ENCODE assay signal across 22 cellular contexts in genomic region chr13:20000062-20000552, GRCh38. TPM values are rescaled to one million over a fixed set of nuclear protein-coding genes. Genes with fewer than 3 reads are reported as not detected.
DNase-seq lines count a peak whose midpoint lies in the region; ATAC-seq, FAIRE-seq and TF ChIP-seq lines count a peak whose summit lies in the region.
"Had no signal": no experiment of that assay in that cellular context is flagged by ENCODE, and none has a peak within 500 bp of the region (broad histone marks: within the 10 kb centered on the region; RNA-seq: fewer than 3 reads in every experiment).

No MANE protein-coding gene starts in this region.

- intact Hi-C loops in activated CD4-positive, alpha-beta memory T cell treated with anti-CD3 and anti-CD28 coated beads for 36 hours (cut with micrococcal nuclease): no loop called here

- peak; percentile 41 for FAIRE-seq in GM18507 (lab: Jason Lieb, UNC)

- H3K27ac Mint-ChIP-seq in activated CD4-positive, alpha-beta memory T cell treated with anti-CD3 and anti-CD28 coated beads for 36 hours: peak overlapping the region; percentile 7
- no peak overlapping the region for H3K27ac Mint-ChIP-seq in activated CD4-positive, alpha-beta memory T cell treated with anti-CD3 and anti-CD28 coated beads, Interleukin-2, amount 10 ng/mL, durations not matched to agents 7 days and 5 days
- peak overlapping the region; percentile 6 for H3K27ac Mint-ChIP-seq in central memory CD8-positive, alpha-beta T cell (ENCODE audit: low read depth)
- peak overlapping the region in 6 of 10 donors; percentile 4 to 75 (median 54) for H3K27ac Mint-ChIP-seq in naive thymus-derived CD8-positive, alpha-beta T cell
- H3K27ac Mint-ChIP-seq: B cell had no signal

- CTCF ChIA-PET in activated CD4-positive, alpha-beta memory T cell treated with anti-CD3 and anti-CD28 coated beads for 36 hours (lab: Charles Lee): no interaction called here
- CTCF ChIA-PET in activated CD4-positive, alpha-beta memory T cell treated with anti-CD3 and anti-CD28 coated beads, Interleukin-2, amount 10 ng/mL, durations not matched to agents 7 days and 5 days (lab: Charles Lee): no interaction called here
- CTCF ChIA-PET in RWPE1 (lab: Yijun Ruan, JAX): no interaction called here

- no peak for DNase-seq in activated CD4-positive, alpha-beta memory T cell treated with anti-CD3 and anti-CD28 coated beads for 36 hours
- no peak for DNase-seq in activated CD4-positive, alpha-beta memory T cell treated with anti-CD3 and anti-CD28 coated beads, Interleukin-2, amount 10 ng/mL, durations not matched to agents 7 days and 5 days
- no peak for DNase-seq in GM18507 (ENCODE audit: extremely low spot score, insufficient read length, low read depth)
- DNase-seq in central memory CD8-positive, alpha-beta T cell (ENCODE audit: low spot score in 2 of 2): no peak
- peak in 1 of 10 donors; percentile 2 for DNase-seq in naive thymus-derived CD8-positive, alpha-beta T cell
- DNase-seq in RKO (ENCODE audit: low spot score): no peak
- DNase-seq in RWPE1 (ENCODE audit: low spot score): no peak
- DNase-seq: Calu3; CD4-positive, CD25-positive, alpha-beta regulatory T cell; GF-D8; GOT3; KBM-7; NCI-H1105 treated with DMSO at 0.1 percent for 48 hours; NCI-H1694; NCI-H2081 treated with DMSO at 0.1 percent for 48 hours; NCI-H226; NCI-H524; NCI-H82; OCI-M1; SJCRH30 had no signal

- no peak overlapping the region for H3K4me3 Mint-ChIP-seq in activated CD4-positive, alpha-beta memory T cell treated with anti-CD3 and anti-CD28 coated beads for 36 hours
- no peak overlapping the region for H3K4me3 Mint-ChIP-seq in activated CD4-positive, alpha-beta memory T cell treated with anti-CD3 and anti-CD28 coated beads, Interleukin-2, amount 10 ng/mL, durations not matched to agents 7 days and 5 days
- no peak overlapping the region for H3K4me3 Mint-ChIP-seq in central memory CD8-positive, alpha-beta T cell
- no peak overlapping the region for H3K4me3 Mint-ChIP-seq in naive thymus-derived CD8-positive, alpha-beta T cell
- H3K4me3 Mint-ChIP-seq: B cell; CD4-positive, CD25-positive, alpha-beta regulatory T cell had no signal

- peaks cover 13% of the 10 kb centered on the region for H3K36me3 Mint-ChIP-seq in activated CD4-positive, alpha-beta memory T cell treated with anti-CD3 and anti-CD28 coated beads for 36 hours
- H3K36me3 Mint-ChIP-seq in activated CD4-positive, alpha-beta memory T cell treated with anti-CD3 and anti-CD28 coated beads, Interleukin-2, amount 10 ng/mL, durations not matched to agents 7 days and 5 days (ENCODE audit: low read depth): peaks cover 51% of the 10 kb centered on the region
- peaks cover 37% of the 10 kb centered on the region for H3K36me3 Mint-ChIP-seq in central memory CD8-positive, alpha-beta T cell (ENCODE audit: insufficient read depth)
- H3K36me3 Mint-ChIP-seq in naive thymus-derived CD8-positive, alpha-beta T cell: peaks cover 5 to 81% (median 12%) of the 10 kb centered on the region in 3 donors

- no peaks in the 10 kb centered on the region for H3K9me3 Mint-ChIP-seq in activated CD4-positive, alpha-beta memory T cell treated with anti-CD3 and anti-CD28 coated beads for 36 hours
- H3K9me3 Mint-ChIP-seq in activated CD4-positive, alpha-beta memory T cell treated with anti-CD3 and anti-CD28 coated beads, Interleukin-2, amount 10 ng/mL, durations not matched to agents 7 days and 5 days: no peaks in the 10 kb centered on the region
- no peaks in the 10 kb centered on the region for H3K9me3 Mint-ChIP-seq in central memory CD8-positive, alpha-beta T cell
- no peaks in the 10 kb centered on the region for H3K9me3 Mint-ChIP-seq in naive thymus-derived CD8-positive, alpha-beta T cell
- H3K9me3 Mint-ChIP-seq: CD4-positive, CD25-positive, alpha-beta regulatory T cell had no signal

- ATAC-seq in central memory CD8-positive, alpha-beta T cell (replicated peaks; ENCODE audit: extremely low read depth, poor library complexity, severe bottlenecking): no peak
- ATAC-seq in naive thymus-derived CD8-positive, alpha-beta T cell: no peak
- no peak for ATAC-seq in HG02970 (IDR thresholded peaks at IDR 0.05; ENCODE audit: low FRiP score, unreplicated experiment)

- no peaks in the 10 kb centered on the region for H3K27me3 Mint-ChIP-seq in activated CD4-positive, alpha-beta memory T cell treated with anti-CD3 and anti-CD28 coated beads for 36 hours
- no peaks in the 10 kb centered on the region for H3K27me3 Mint-ChIP-seq in activated CD4-positive, alpha-beta memory T cell treated with anti-CD3 and anti-CD28 coated beads, Interleukin-2, amount 10 ng/mL, durations not matched to agents 7 days and 5 days
- no peaks in the 10 kb centered on the region for H3K27me3 Mint-ChIP-seq in central memory CD8-positive, alpha-beta T cell
- no peaks in the 10 kb centered on the region for H3K27me3 Mint-ChIP-seq in naive thymus-derived CD8-positive, alpha-beta T cell
- H3K27me3 Mint-ChIP-seq: B cell; CD4-positive, CD25-positive, alpha-beta regulatory T cell had no signal

- TF ChIP-seq CTCF in RWPE1 (conservative IDR thresholded peaks at IDR 0.05; ENCODE audit: low read depth): no peak

- POLR2A ChIA-PET in activated CD4-positive, alpha-beta memory T cell treated with anti-CD3 and anti-CD28 coated beads for 36 hours (lab: Charles Lee): no interaction called here
- POLR2A ChIA-PET in activated CD4-positive, alpha-beta memory T cell treated with anti-CD3 and anti-CD28 coated beads, Interleukin-2, amount 10 ng/mL, durations not matched to agents 7 days and 5 days (lab: Charles Lee): interaction anchor here (1.2 kb wide), 1 partner anchor 15 kb away, joined by 6 read pairs; no protein-coding TSS in a partner anchor
- POLR2A ChIA-PET in naive thymus-derived CD8-positive, alpha-beta T cell (lab: Charles Lee): no interaction called here
- POLR2A ChIA-PET in RWPE1 (lab: Yijun Ruan, JAX; ENCODE audit: low non-redundant PET): no interaction called here

- H3K27ac ChIP-seq in RWPE1: no peak overlapping the region
- H3K27ac ChIP-seq: SJCRH30 had no signal

- peaks cover 36% of the 10 kb centered on the region for H3K4me1 Mint-ChIP-seq in activated CD4-positive, alpha-beta memory T cell treated with anti-CD3 and anti-CD28 coated beads for 36 hours (ENCODE audit: low read depth)
- H3K4me1 Mint-ChIP-seq in activated CD4-positive, alpha-beta memory T cell treated with anti-CD3 and anti-CD28 coated beads, Interleukin-2, amount 10 ng/mL, durations not matched to agents 7 days and 5 days: peaks cover 22% of the 10 kb centered on the region
- peaks cover 49% of the 10 kb centered on the region for H3K4me1 Mint-ChIP-seq in central memory CD8-positive, alpha-beta T cell
- H3K4me1 Mint-ChIP-seq in naive thymus-derived CD8-positive, alpha-beta T cell: peaks cover 29 to 66% (median 50%) of the 10 kb centered on the region in 4 donors

RNA-seq across cellular contexts. Expression of gene ZMYM2, which starts 41.6 kb away (rescaled TPM):
- total RNA-seq in activated CD4-positive, alpha-beta memory T cell treated with anti-CD3 and anti-CD28 coated beads for 36 hours: 10 to 100 TPM; 47.7 to 55.8 TPM
- 10 to 100 TPM; 61.8 TPM for total RNA-seq in activated CD4-positive, alpha-beta memory T cell treated with anti-CD3 and anti-CD28 coated beads, Interleukin-2, amount 10 ng/mL, durations not matched to agents 7 days and 5 days
- total RNA-seq in naive thymus-derived CD8-positive, alpha-beta T cell: 100 to 1,000 TPM; 131 to 133 TPM
- polyA plus RNA-seq in naive thymus-derived CD8-positive, alpha-beta T cell: 10 to 100 TPM in 2 of 3 donors, 1 to 10 TPM in 1; 8.4 to 13.7 (median 13.5) TPM
